ENCODE assay signal across 19 cellular contexts in genomic region chr13:50942630-50943311, GRCh38.
"Had no signal": no experiment of that assay in that cellular context is flagged by ENCODE, and none has a peak within 500 bp of the region (broad histone marks: within the 10 kb centered on the region; RNA-seq: fewer than 3 reads in every experiment).

No MANE protein-coding gene starts in this region.

- H3K9me3 Mint-ChIP-seq: memory B cell had no signal

- H3K36me3 ChIP-seq: colonic mucosa had no signal

- H3K27me3 ChIP-seq: adrenal gland, colonic mucosa, heart left ventricle, sigmoid colon, tibial artery, vagina had no signal

- H3K4me3 Mint-ChIP-seq: memory B cell, nephron, T-cell had no signal

- H3K27ac Mint-ChIP-seq: memory B cell, nephron, T-cell had no signal

- H3K9me3 ChIP-seq: adrenal gland, colonic mucosa, sigmoid colon, tibial artery, vagina had no signal

- H3K27ac ChIP-seq: adrenal gland, colonic mucosa, heart left ventricle, left ventricle myocardium inferior, sigmoid colon, tibial artery, vagina, VCaP had no signal

- ATAC-seq: heart left ventricle, T-cell had no signal

- H3K4me3 ChIP-seq: adrenal gland, colonic mucosa, heart left ventricle, left ventricle myocardium inferior, sigmoid colon, tibial artery, vagina had no signal

- H3K27me3 Mint-ChIP-seq: memory B cell, T-cell had no signal

- DNase-seq: activated CD4-positive, alpha-beta T cell treated with anti-CD3 and anti-CD28 coated beads, Interleukin-2, amount 50 U/mL, for 48 hours; activated effector memory CD4-positive, alpha-beta T cell treated with anti-CD3 and anti-CD28 coated beads, Interleukin-2, amount 50 U/mL, for 16 hours; adrenal gland; caudate nucleus; colonic mucosa; effector CD4-positive, alpha-beta T cell; foreskin melanocyte; heart left ventricle; kidney; left ventricle myocardium inferior; sigmoid colon; stimulated activated CD8-positive, alpha-beta memory T cell treated with anti-CD3 and anti-CD28 coated beads, Interleukin-4, amount 100 ng/mL, for 48 hours; T-cell; T1000; tibial artery had no signal

- H3K4me1 ChIP-seq: adrenal gland, colonic mucosa, heart left ventricle, left ventricle myocardium inferior, tibial artery, vagina had no signal
